Comparison of ENCODE assay signal across 15 cellular contexts in the genomic region with DNA sequence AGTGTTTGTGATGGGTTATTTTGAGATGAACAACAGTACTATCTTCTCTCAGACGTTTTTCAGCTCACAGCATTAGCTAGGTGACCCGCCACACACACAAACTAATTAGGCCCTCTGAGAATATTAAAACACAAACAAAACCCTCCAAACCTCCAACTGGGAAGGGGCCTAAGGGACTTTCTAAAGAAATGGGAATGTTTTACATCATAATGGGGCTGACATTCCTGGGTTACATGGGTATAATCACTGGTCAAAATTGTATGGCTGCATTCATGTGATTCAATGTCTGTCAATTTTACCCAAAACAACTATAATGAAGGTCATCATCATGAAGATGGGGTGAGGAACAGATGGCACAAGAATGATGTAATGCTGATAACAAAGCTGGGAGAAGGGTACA.
"Had no signal": no experiment of that assay in that cellular context is flagged by ENCODE, and none has a peak within 500 bp of the region (broad histone marks: within the 10 kb centered on the region; RNA-seq: fewer than 3 reads in every experiment).

No MANE protein-coding gene starts in this region.

- H3K4me3 Mint-ChIP-seq: activated naive CD4-positive, alpha-beta T cell treated with anti-CD3 and anti-CD28 coated beads, Interleukin-2, amount 50 U/mL, for 24 hours; mesothelial cell of epicardium; T-cell had no signal

- H3K4me1 Mint-ChIP-seq: activated naive CD4-positive, alpha-beta T cell treated with anti-CD3 and anti-CD28 coated beads, Interleukin-2, amount 50 U/mL, for 24 hours; mesothelial cell of epicardium had no signal

- H3K9me3 ChIP-seq: lower lobe of right lung, pancreas had no signal

- H3K9me3 Mint-ChIP-seq: activated naive CD4-positive, alpha-beta T cell treated with anti-CD3 and anti-CD28 coated beads, Interleukin-2, amount 50 U/mL, for 24 hours had no signal

- H3K4me3 ChIP-seq: lower lobe of right lung, pancreas, tibial artery had no signal

- H3K27ac Mint-ChIP-seq: activated naive CD4-positive, alpha-beta T cell treated with anti-CD3 and anti-CD28 coated beads, Interleukin-2, amount 50 U/mL, for 24 hours; activated T-helper 2 cell treated with anti-CD3 and anti-CD28 coated beads, Interferon-gamma antibody, Interleukin-2, Interleukin-4, amounts not matched to agents 10 μg/mL and 5 μg/mL and 100 μg/mL, durations not matched to agents 14 hours and 24 hours and 36 hours; mesothelial cell of epicardium; T-cell had no signal

- H3K27me3 ChIP-seq: pancreas, tibial artery had no signal

- ATAC-seq: esophagus mucosa, left cardiac atrium, lower lobe of right lung, pancreas, T-cell had no signal

- H3K27me3 Mint-ChIP-seq: activated naive CD4-positive, alpha-beta T cell treated with anti-CD3 and anti-CD28 coated beads, Interleukin-2, amount 50 U/mL, for 24 hours; T-cell had no signal

- DNase-seq: activated CD4-positive, CD25-positive, alpha-beta regulatory T cell treated with anti-CD3 and anti-CD28 coated beads, Interleukin-2, amount 50 U/mL, for 72 hours; caudate nucleus; hippocampal formation; left cardiac atrium; lower lobe of right lung; pancreas; stimulated activated CD4-positive, alpha-beta T cell treated with anti-CD3 and anti-CD28 coated beads, Interleukin-12 subunit alpha, Interleukin-12 subunit beta, amount 100 ng/mL, for 4 hours; stimulated activated CD4-positive, alpha-beta T cell treated with anti-CD3 and anti-CD28 coated beads, Interleukin-2, amount 100 ng/mL, for 24 hours; T-cell; T1000; tibial artery had no signal

- H3K27ac ChIP-seq: lower lobe of right lung, pancreas, tibial artery had no signal

- H3K4me1 ChIP-seq: lower lobe of right lung, pancreas, tibial artery had no signal
